Comparison of ENCODE assay signal across 8 cellular contexts in genomic region chr11:108008656-108009496, GRCh38. TPM values are rescaled to one million over a fixed set of nuclear protein-coding genes. Genes with fewer than 3 reads are reported as not detected.
A peak's percentile ranks its signal among the peaks of the same experiment; 100 is the strongest.
DNase-seq lines count a peak whose midpoint lies in the region; ATAC-seq and TF ChIP-seq lines count a peak whose summit lies in the region.

TSS of gene CUL5 (plus strand) at chr11:108008898. CDS start at chr11:108009349, 451 bp downstream.

- peak within 1 kb of the TSS; percentile 88 to 93 for H3K27ac ChIP-seq in liver (ENCODE audit: low read depth in 1 of 2, low read length in 2 of 2)

- H3K27me3 ChIP-seq in liver (ENCODE audit: control insufficient read depth in 4 of 4, insufficient read depth in 4 of 4, low read length in 3 of 4) = no peaks in the 10 kb centered on the region

- under 1% methylated on average over 72 of the region's 72 CpGs for WGBS in liver

- TF ChIP-seq CTCF in liver (IDR thresholded peaks at IDR 0.05; ENCODE audit: low read depth, low read length, missing input control) = peak; percentile 90

- peak within 1 kb of the TSS; percentile 83 to 85 for H3K9ac ChIP-seq in liver (ENCODE audit: low read depth in 1 of 2, low read length in 2 of 2)

- peak within 1 kb of the TSS; percentile 71 to 84 (median 81) for H3K4me3 ChIP-seq in liver (ENCODE audit: low read depth in 1 of 3, low read length in 3 of 3)

- peaks cover 4 to 27% (median 20%) of the 10 kb centered on the region in 4 donors for H3K4me1 ChIP-seq in liver (ENCODE audit: control insufficient read depth in 4 of 4, insufficient read depth in 4 of 4, low read length in 3 of 4)

- peak; percentile 96 for DNase-seq in CD1c-positive myeloid dendritic cell (ENCODE audit: extremely low spot score)
- peak; percentile 95 for DNase-seq in NCI-H526 treated with DMSO at 0.1 percent for 48 hours (lab: John Stamatoyannopoulos, UW)
- DNase-seq in activated CD4-positive, alpha-beta T cell treated with anti-CD3 and anti-CD28 coated beads, Interleukin-2, amount 50 U/mL, for 24 hours (ENCODE audit: low read depth in 1 of 2, low spot score in 1 of 2) = peak; percentile 77 to 83
- peak; percentile 95 for DNase-seq in dermis blood vessel endothelial cell
- peak; percentile 91 for DNase-seq in stimulated activated CD4-positive, alpha-beta T cell treated with anti-CD3 and anti-CD28 coated beads, Interleukin-4, amount 100 ng/mL, for 24 hours

- H3K36me3 ChIP-seq in liver (ENCODE audit: control insufficient read depth in 4 of 4, insufficient read depth in 3 of 4, low read depth in 1 of 4, low read length in 3 of 4) = no peaks in the 10 kb centered on the region

- ATAC-seq in GM19328 (IDR thresholded peaks at IDR 0.05; ENCODE audit: unreplicated experiment) (peak; percentile 83), HG03520 (IDR thresholded peaks at IDR 0.05; ENCODE audit: unreplicated experiment) (peak; percentile 89)

- H3K9me3 ChIP-seq in liver (ENCODE audit: control insufficient read depth in 4 of 4, low read length in 3 of 4) = no peaks in the 10 kb centered on the region

- peak; percentile 81 to 89 for TF ChIP-seq RAD21 in liver (IDR thresholded peaks at IDR 0.05)

TF ChIP-seq in liver, 16 proteins besides CTCF, POLR2A, EP300 and RAD21:
- TF ChIP-seq EGR1 (IDR thresholded peaks at IDR 0.05; ENCODE audit: low read depth in 2 of 2) = no peak
- no peak for TF ChIP-seq HNF4A (conservative IDR thresholded peaks at IDR 0.05)
- no peak for TF ChIP-seq JUND (IDR thresholded peaks at IDR 0.05)
- TF ChIP-seq RXRA (IDR thresholded peaks at IDR 0.05) = peak in 1 of 2 donors; percentile 33
- peak; percentile 74 for TF ChIP-seq REST (IDR thresholded peaks at IDR 0.05)
- peak; percentile 96 for TF ChIP-seq YY1 (IDR thresholded peaks at IDR 0.05)
- no peak for TF ChIP-seq FOXA1 (IDR thresholded peaks at IDR 0.05)
- peak; percentile 51 for TF ChIP-seq SP1 (IDR thresholded peaks at IDR 0.05)
- TF ChIP-seq ZBTB33 (IDR thresholded peaks at IDR 0.05) = peak; percentile 99
- TF ChIP-seq MAX (IDR thresholded peaks at IDR 0.05) = peak; percentile 49
- TF ChIP-seq HNF4G (IDR thresholded peaks at IDR 0.05) = no peak
- no peak for TF ChIP-seq FOXA2 (IDR thresholded peaks at IDR 0.05)

RNA-seq across cellular contexts. Expression of gene CUL5, which starts in this region (rescaled TPM):
- total RNA-seq in dermis blood vessel endothelial cell (47.7 and 55.0 TPM in 2 replicates), liver (10 to 100 TPM; 14.5 to 21.1 TPM)
- polyA plus RNA-seq in liver = 10 to 100 TPM in 1 of 2 donors, 1 to 10 TPM in 1; 5.6 to 11.4 TPM

Comparison
In these comparisons a context has a peak if more than half of its experiments do, and no peak if none do; other contexts are left out.
1. Peak in every context shown above with its lines: DNase-seq, ATAC-seq, H3K4me3 ChIP-seq and H3K27ac ChIP-seq.